20 cellular contexts compared by ENCODE assay signal in genomic region chr22:50219800-50220602, GRCh38. TPM values are rescaled to one million over a fixed set of nuclear protein-coding genes. Genes with fewer than 3 reads are reported as not detected.
DNase-seq lines count a peak whose midpoint lies in the region; ATAC-seq and TF ChIP-seq lines count a peak whose summit lies in the region.
"Had no signal": no experiment of that assay in that cellular context is flagged by ENCODE, and none has a peak within 500 bp of the region (broad histone marks: within the 10 kb centered on the region; RNA-seq: fewer than 3 reads in every experiment).

No MANE protein-coding gene starts in this region.

- H3K27ac ChIP-seq in HCT116 (ENCODE audit: low read depth, low read length) (peak overlapping the region; percentile 42; the same call in 1 of the 2 replicates), neuronal stem cell (replicated peaks; ENCODE audit: low read length) (no peak overlapping the region)
- H3K27ac ChIP-seq: thoracic aorta had no signal

- peaks cover 4% of the 10 kb centered on the region; the same call in 1 of the 2 replicates for H3K79me2 ChIP-seq in HCT116 (ENCODE audit: insufficient read depth, low read length)

- no peak overlapping the region for H2BK12ac ChIP-seq in neuronal stem cell (ENCODE audit: low read length)

- H3K18ac ChIP-seq in neuronal stem cell (ENCODE audit: low read length): no peak overlapping the region

- no peak overlapping the region for H3K4me3 Mint-ChIP-seq in activated naive CD8-positive, alpha-beta T cell
- no peak overlapping the region for H3K4me3 Mint-ChIP-seq in activated naive CD8-positive, alpha-beta T cell treated with anti-CD3 and anti-CD28 coated beads for 36 hours
- H3K4me3 Mint-ChIP-seq in central memory CD8-positive, alpha-beta T cell: no peak overlapping the region
- H3K4me3 Mint-ChIP-seq in glutamatergic neuron (ENCODE audit: unreplicated experiment): no peak overlapping the region
- H3K4me3 Mint-ChIP-seq: activated naive CD8-positive, alpha-beta T cell treated with anti-CD3 and anti-CD28 coated beads, Interleukin-2, amount 50 U/mL, for 24 hours; dendritic cell treated with granulocyte-macrophage colony-stimulating factor and Interleukin-4, amounts not matched to agents 40 ng/mL and 50 ng/mL, for 4 days; nephron; T-cell had no signal

- H3K36me3 Mint-ChIP-seq in activated naive CD8-positive, alpha-beta T cell: peaks cover 2% of the 10 kb centered on the region
- peaks cover 15% of the 10 kb centered on the region for H3K36me3 Mint-ChIP-seq in activated naive CD8-positive, alpha-beta T cell treated with anti-CD3 and anti-CD28 coated beads for 36 hours
- peaks cover 48% of the 10 kb centered on the region for H3K36me3 Mint-ChIP-seq in central memory CD8-positive, alpha-beta T cell (ENCODE audit: insufficient read depth)
- H3K36me3 Mint-ChIP-seq in glutamatergic neuron (ENCODE audit: unreplicated experiment): no peaks in the 10 kb centered on the region

- H3K9ac ChIP-seq in HCT116 (ENCODE audit: low read length) (0 out of 2 replicates have a peak overlapping the region, but pooled peaks have one; percentile 24), neuronal stem cell (ENCODE audit: low read depth, low read length, poor library complexity) (no peak overlapping the region)

- no CpG with 5 or more reads among the region's 25 CpGs for WGBS in neuronal stem cell (ENCODE audit: extremely low coverage in 2 of 2, insufficient read length in 2 of 2, insufficient replicate concordance in 1 of 2), 2 donors

- H4K8ac ChIP-seq in neuronal stem cell (ENCODE audit: low read depth, low read length): no peak overlapping the region

- intact Hi-C loops in HCT116 (cut with micrococcal nuclease): no loop called here

- no peak for TF ChIP-seq CTCF in HCT116 (IDR thresholded peaks at IDR 0.05 in 2 of 3, conservative IDR thresholded peaks at IDR 0.05 in 1 of 3; ENCODE audit: borderline replicate concordance in 1 of 3, insufficient read depth in 1 of 3, low read depth in 2 of 3, low read length in 2 of 3)
- no peak for TF ChIP-seq CTCF in glutamatergic neuron (IDR thresholded peaks at IDR 0.05; ENCODE audit: partially characterized antibody, unreplicated experiment)

- no peak overlapping the region for H2BK5ac ChIP-seq in neuronal stem cell (ENCODE audit: low read length)

- no peaks in the 10 kb centered on the region for H3K9me3 ChIP-seq in HCT116 (ENCODE audit: control insufficient read depth in 1 of 2, insufficient read depth in 1 of 2, low read depth in 1 of 2, low read length in 2 of 2)
- H3K9me3 ChIP-seq in neuronal stem cell (replicated peaks in 1 of 2; ENCODE audit: control insufficient read depth in 2 of 2, insufficient read depth in 1 of 2, low read depth in 1 of 2, low read length in 2 of 2): no peaks in the 10 kb centered on the region
- H3K9me3 ChIP-seq: thoracic aorta had no signal

- H2AFZ ChIP-seq in HCT116 (ENCODE audit: low read depth, low read length, poor library complexity, severe bottlenecking) (no peak overlapping the region), neuronal stem cell (ENCODE audit: low read length) (no peak overlapping the region)

- H2BK120ac ChIP-seq in neuronal stem cell (ENCODE audit: low read depth, low read length): no peak overlapping the region

- no peaks in the 10 kb centered on the region for H3K9me2 ChIP-seq in HCT116 (ENCODE audit: insufficient read depth)

- POLR2A ChIA-PET in HCT116 (lab: Charles Lee): no interaction called here

- H3K27me3 ChIP-seq in HCT116 (ENCODE audit: insufficient read depth, low read length) (no peaks in the 10 kb centered on the region), neuronal stem cell (ENCODE audit: control insufficient read depth in 3 of 3, insufficient read depth in 3 of 3, low read depth in 1 of 3, low read length in 3 of 3) (no peaks in the 10 kb centered on the region)

- H2BK15ac ChIP-seq in neuronal stem cell (ENCODE audit: low read length): no peak overlapping the region

- no peaks in the 10 kb centered on the region for H3K9me3 Mint-ChIP-seq in activated naive CD8-positive, alpha-beta T cell (ENCODE audit: low read depth)
- H3K9me3 Mint-ChIP-seq in activated naive CD8-positive, alpha-beta T cell treated with anti-CD3 and anti-CD28 coated beads for 36 hours: no peaks in the 10 kb centered on the region
- no peaks in the 10 kb centered on the region for H3K9me3 Mint-ChIP-seq in central memory CD8-positive, alpha-beta T cell
- peaks cover 18% of the 10 kb centered on the region for H3K9me3 Mint-ChIP-seq in glutamatergic neuron (ENCODE audit: unreplicated experiment)
- H3K9me3 Mint-ChIP-seq: activated naive CD8-positive, alpha-beta T cell treated with anti-CD3 and anti-CD28 coated beads, Interleukin-2, amount 50 U/mL, for 24 hours; dendritic cell treated with granulocyte-macrophage colony-stimulating factor and Interleukin-4, amounts not matched to agents 40 ng/mL and 50 ng/mL, for 4 days; IgD-negative memory B cell; nephron; T-cell had no signal

- no peak for ATAC-seq in HCT116
- ATAC-seq in central memory CD8-positive, alpha-beta T cell (replicated peaks; ENCODE audit: extremely low read depth, poor library complexity, severe bottlenecking): no peak
- ATAC-seq in GM19467 (IDR thresholded peaks at IDR 0.05; ENCODE audit: unreplicated experiment): no peak
- ATAC-seq: activated naive CD8-positive, alpha-beta T cell treated with anti-CD3 and anti-CD28 coated beads, Interleukin-2, amount 50 U/mL, for 24 hours had no signal

- H3K4me3 ChIP-seq in HCT116 (replicated peaks in 1 of 2; ENCODE audit: low read depth in 1 of 2, low read length in 2 of 2) (no peak overlapping the region), neuronal stem cell (ENCODE audit: low read length in 2 of 2) (no peak overlapping the region)
- H3K4me3 ChIP-seq: smooth muscle cell, thoracic aorta had no signal

- no peak overlapping the region for H3K14ac ChIP-seq in neuronal stem cell (ENCODE audit: low read length)

- CTCF ChIA-PET in HCT116 (lab: Charles Lee): no interaction called here

- H3K4me1 ChIP-seq in HCT116 (ENCODE audit: control insufficient read depth in 1 of 2, insufficient read depth in 2 of 2, low read length in 2 of 2) (peaks cover 0 to 8% of the 10 kb centered on the region in 2 experiments; a peak in 3 of 4 replicates), neuronal stem cell (ENCODE audit: control insufficient read depth in 2 of 2, insufficient read depth in 1 of 2, low read depth in 1 of 2, low read length in 2 of 2) (no peaks in the 10 kb centered on the region)

- no peak overlapping the region for H4K91ac ChIP-seq in neuronal stem cell (ENCODE audit: low read depth, low read length, poor library complexity)

- H2AK5ac ChIP-seq in neuronal stem cell (ENCODE audit: low read depth, low read length): no peak overlapping the region

- no peak overlapping the region for H3K4me2 ChIP-seq in HCT116 (ENCODE audit: low read length)
- H3K4me2 ChIP-seq in neuronal stem cell (ENCODE audit: insufficient read depth, low read length, poor library complexity, severe bottlenecking): no peak overlapping the region
- H3K4me2 ChIP-seq: smooth muscle cell had no signal

- DNase-seq in activated naive CD8-positive, alpha-beta T cell treated with anti-CD3 and anti-CD28 coated beads for 36 hours: no peak
- no peak for DNase-seq in HCT116 (ENCODE audit: low read depth, low spot score)
- no peak for DNase-seq in central memory CD8-positive, alpha-beta T cell (ENCODE audit: low spot score in 2 of 2)
- no peak for DNase-seq in neuronal stem cell (ENCODE audit: low spot score)
- DNase-seq in activated T-cell treated with anti-CD3 and anti-CD28 coated beads, Interleukin-2, amount 50 U/mL, for 1 hour: no peak
- DNase-seq in glutamatergic neuron: no peak
- DNase-seq: activated effector memory CD4-positive, alpha-beta T cell treated with Interleukin-2 at 50 U/mL for 16 hours; activated naive CD8-positive, alpha-beta T cell treated with anti-CD3 and anti-CD28 coated beads, Interleukin-2, amount 50 U/mL, for 24 hours; CD4-positive, alpha-beta memory T cell; central memory CD4-positive, alpha-beta T cell; NCI-H2081 treated with DMSO at 0.1 percent for 48 hours; stimulated activated naive CD8-positive, alpha-beta T cell treated with anti-CD3 and anti-CD28 coated beads, Interleukin-15, Interleukin-2, amounts not matched to agents 100 U/mL and 50 U/mL, for 24 hours; T-cell had no signal

- H4K20me1 ChIP-seq in HCT116 (ENCODE audit: insufficient read depth): no peaks in the 10 kb centered on the region

- H3K36me3 ChIP-seq in HCT116 (ENCODE audit: control insufficient read depth in 1 of 2, insufficient read depth in 2 of 2, low read length in 2 of 2) (peaks cover 32 to 50% of the 10 kb centered on the region in 2 experiments; a peak in 3 of 4 replicates), neuronal stem cell (replicated peaks in 1 of 2; ENCODE audit: control insufficient read depth in 2 of 2, insufficient read depth in 2 of 2, low read length in 2 of 2) (peaks cover 67 to 89% of the 10 kb centered on the region in 2 donors)

- H3K4ac ChIP-seq in neuronal stem cell (ENCODE audit: low read length): no peak overlapping the region

- no peaks in the 10 kb centered on the region for H3K4me1 Mint-ChIP-seq in activated naive CD8-positive, alpha-beta T cell (ENCODE audit: low read depth)
- H3K4me1 Mint-ChIP-seq in activated naive CD8-positive, alpha-beta T cell treated with anti-CD3 and anti-CD28 coated beads for 36 hours: no peaks in the 10 kb centered on the region
- H3K4me1 Mint-ChIP-seq in central memory CD8-positive, alpha-beta T cell: peaks cover 8% of the 10 kb centered on the region
- H3K4me1 Mint-ChIP-seq in glutamatergic neuron (ENCODE audit: low read depth, unreplicated experiment): no peaks in the 10 kb centered on the region
- H3K4me1 Mint-ChIP-seq: activated naive CD8-positive, alpha-beta T cell treated with anti-CD3 and anti-CD28 coated beads, Interleukin-2, amount 50 U/mL, for 24 hours had no signal

- H3K27ac Mint-ChIP-seq in activated naive CD8-positive, alpha-beta T cell: peak overlapping the region; percentile 61
- H3K27ac Mint-ChIP-seq in activated naive CD8-positive, alpha-beta T cell treated with anti-CD3 and anti-CD28 coated beads for 36 hours: no peak overlapping the region
- peak overlapping the region; percentile 19 for H3K27ac Mint-ChIP-seq in central memory CD8-positive, alpha-beta T cell (ENCODE audit: low read depth)
- no peak overlapping the region for H3K27ac Mint-ChIP-seq in glutamatergic neuron (ENCODE audit: unreplicated experiment)
- H3K27ac Mint-ChIP-seq: activated naive CD8-positive, alpha-beta T cell treated with anti-CD3 and anti-CD28 coated beads, Interleukin-2, amount 50 U/mL, for 24 hours; dendritic cell treated with granulocyte-macrophage colony-stimulating factor and Interleukin-4, amounts not matched to agents 40 ng/mL and 50 ng/mL, for 4 days; nephron; T-cell had no signal

- no peak for TF ChIP-seq RAD21 in HCT116 (IDR thresholded peaks at IDR 0.05; ENCODE audit: low read depth)

- H3K79me1 ChIP-seq in neuronal stem cell (ENCODE audit: low read depth, low read length): peaks cover 12% of the 10 kb centered on the region

- H3K23ac ChIP-seq in neuronal stem cell (ENCODE audit: low read depth, low read length, poor library complexity): peak overlapping the region; percentile 81

- H3K27me3 Mint-ChIP-seq in activated naive CD8-positive, alpha-beta T cell: no peaks in the 10 kb centered on the region
- no peaks in the 10 kb centered on the region for H3K27me3 Mint-ChIP-seq in activated naive CD8-positive, alpha-beta T cell treated with anti-CD3 and anti-CD28 coated beads for 36 hours
- H3K27me3 Mint-ChIP-seq in central memory CD8-positive, alpha-beta T cell: no peaks in the 10 kb centered on the region
- peaks cover 12% of the 10 kb centered on the region for H3K27me3 Mint-ChIP-seq in glutamatergic neuron (ENCODE audit: unreplicated experiment)
- H3K27me3 Mint-ChIP-seq: activated naive CD8-positive, alpha-beta T cell treated with anti-CD3 and anti-CD28 coated beads, Interleukin-2, amount 50 U/mL, for 24 hours; CD4-positive, alpha-beta memory T cell; dendritic cell treated with granulocyte-macrophage colony-stimulating factor and Interleukin-4, amounts not matched to agents 40 ng/mL and 50 ng/mL, for 4 days; IgD-negative memory B cell; T-cell had no signal

- BruUV-seq in HCT116 (replicated peaks; lab: Mats Ljungman, UMichigan): no TSS peak

- TF ChIP-seq POLR2A in HCT116 (IDR thresholded peaks at IDR 0.05; ENCODE audit: borderline replicate concordance, extremely low read depth, insufficient read depth, insufficient read length): no peak

- RAD21 ChIA-PET in HCT116 (lab: Charles Lee; ENCODE audit: low non-redundant PET in 1 of 2, low total read pairs in 2 of 2, uncharacterized antibody in 2 of 2, unreplicated experiment in 2 of 2): no interaction called here

RNA-seq across cellular contexts. Expression of gene SELENOO, which starts 19.2 kb away (rescaled TPM):
- 10 to 100 TPM; 20.0 to 20.9 TPM for total RNA-seq in activated naive CD8-positive, alpha-beta T cell treated with anti-CD3 and anti-CD28 coated beads for 36 hours
- total RNA-seq in HCT116 (2021; ENCODE audit: unreplicated experiment): 29.6 TPM
- 27.2 and 30.6 TPM in 2 replicates for polyA plus RNA-seq in HCT116 (2012)
- polyA plus RNA-seq in neuronal stem cell (2013, experiment 1 of 2): 11.5 TPM
- 11.4 TPM for polyA plus RNA-seq in neuronal stem cell (2013, experiment 2 of 2)
- total RNA-seq in glutamatergic neuron (ENCODE audit: unreplicated experiment): 23.9 TPM

RNA-seq across cellular contexts. Expression of gene TUBGCP6, which starts 24.8 kb away (rescaled TPM):
- 10 to 100 TPM; 38.7 to 41.7 TPM for total RNA-seq in activated naive CD8-positive, alpha-beta T cell treated with anti-CD3 and anti-CD28 coated beads for 36 hours
- 38.6 TPM for total RNA-seq in HCT116 (2021; ENCODE audit: unreplicated experiment)
- 27.0 and 29.9 TPM in 2 replicates for polyA plus RNA-seq in HCT116 (2012)
- 12.1 TPM for polyA plus RNA-seq in neuronal stem cell (2013, experiment 1 of 2)
- polyA plus RNA-seq in neuronal stem cell (2013, experiment 2 of 2): 12.1 TPM
- 51.0 TPM for total RNA-seq in glutamatergic neuron (ENCODE audit: unreplicated experiment)

RNA-seq across cellular contexts. Expression of gene HDAC10, which starts 31.1 kb away (rescaled TPM):
- total RNA-seq in activated naive CD8-positive, alpha-beta T cell treated with anti-CD3 and anti-CD28 coated beads for 36 hours: 10 to 100 TPM; 37.3 to 42.3 TPM
- 67.5 TPM for total RNA-seq in HCT116 (2021; ENCODE audit: unreplicated experiment)
- 45.5 and 52.0 TPM in 2 replicates for polyA plus RNA-seq in HCT116 (2012)
- 20.1 TPM for polyA plus RNA-seq in neuronal stem cell (2013, experiment 1 of 2)
- polyA plus RNA-seq in neuronal stem cell (2013, experiment 2 of 2): 18.8 TPM
- 88.2 TPM for total RNA-seq in glutamatergic neuron (ENCODE audit: unreplicated experiment)

RNA-seq across cellular contexts. Expression of gene TRABD, which starts 34.3 kb away (rescaled TPM):
- total RNA-seq in activated naive CD8-positive, alpha-beta T cell treated with anti-CD3 and anti-CD28 coated beads for 36 hours: 10 to 100 TPM; 77.8 to 79.4 TPM
- total RNA-seq in HCT116 (2021; ENCODE audit: unreplicated experiment) (90.3 TPM), glutamatergic neuron (ENCODE audit: unreplicated experiment) (31.3 TPM)
- 81.3 and 109 TPM in 2 replicates for polyA plus RNA-seq in HCT116 (2012)
- 34.5 TPM for polyA plus RNA-seq in neuronal stem cell (2013, experiment 1 of 2)
- 33.8 TPM for polyA plus RNA-seq in neuronal stem cell (2013, experiment 2 of 2)

RNA-seq across cellular contexts. Expression of gene MAPK12, which starts 41.5 kb away (rescaled TPM):
- total RNA-seq in activated naive CD8-positive, alpha-beta T cell treated with anti-CD3 and anti-CD28 coated beads for 36 hours: 1 to 10 TPM; 3.5 to 3.6 TPM
- total RNA-seq in HCT116 (2021; ENCODE audit: unreplicated experiment): 86.7 TPM
- 61.5 and 61.8 TPM in 2 replicates for polyA plus RNA-seq in HCT116 (2012)
- 28.8 TPM for polyA plus RNA-seq in neuronal stem cell (2013, experiment 1 of 2)
- polyA plus RNA-seq in neuronal stem cell (2013, experiment 2 of 2): 28.1 TPM
- 88.5 TPM for total RNA-seq in glutamatergic neuron (ENCODE audit: unreplicated experiment)

Comparison
In these comparisons a context has a peak if more than half of its experiments do, and no peak if none do; other contexts are left out.
1. H3K27ac Mint-ChIP-seq: peak in activated naive CD8-positive, alpha-beta T cell (single experiment) and central memory CD8-positive, alpha-beta T cell (single experiment); none in activated naive CD8-positive, alpha-beta T cell treated with anti-CD3 and anti-CD28 coated beads for 36 hours (single experiment) and glutamatergic neuron (single experiment).